In the genomic region with DNA sequence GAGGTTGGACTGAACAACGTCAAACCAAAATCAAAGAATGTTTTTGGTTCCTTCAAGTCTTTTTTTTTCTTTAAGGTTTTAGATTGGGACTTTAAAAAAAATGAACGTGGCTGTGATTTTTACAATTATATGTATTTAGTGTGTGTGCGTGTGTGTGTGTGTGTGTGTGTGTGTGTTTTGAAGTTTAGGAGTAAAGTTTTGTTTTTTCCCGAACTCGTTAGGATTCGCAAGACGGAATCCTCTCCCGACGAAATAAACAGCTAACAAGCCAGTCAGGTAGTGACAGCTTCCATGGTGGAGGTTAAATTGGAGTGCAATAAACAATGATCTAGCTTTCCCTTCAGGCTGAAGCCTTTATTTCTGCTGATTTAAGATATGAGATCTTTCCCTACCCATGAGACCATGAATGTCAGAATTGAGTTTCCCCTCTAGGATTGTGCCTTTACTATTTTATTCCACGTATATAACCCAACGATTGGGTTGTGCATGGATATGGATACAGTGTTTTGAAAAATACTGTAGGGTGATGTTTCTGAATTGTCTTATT, we compare ENCODE assay signal across 8 cellular contexts. TPM values are rescaled to one million over a fixed set of nuclear protein-coding genes. Genes with fewer than 3 reads are reported as not detected.
DNase-seq lines count a peak whose midpoint lies in the region; ATAC-seq and TF ChIP-seq lines count a peak whose summit lies in the region.

No MANE protein-coding gene starts in this region.

- no peaks in the 10 kb centered on the region for H3K9me3 Mint-ChIP-seq in activated CD4-positive, alpha-beta T cell treated with anti-CD3 and anti-CD28 coated beads for 36 hours (ENCODE audit: low read depth)

- DNase-seq in activated CD4-positive, alpha-beta T cell treated with anti-CD3 and anti-CD28 coated beads for 36 hours: no peak
- DNase-seq in activated CD4-positive, alpha-beta T cell treated with anti-CD3 and anti-CD28 coated beads, Interleukin-2, amount 50 U/mL, for 48 hours: no peak
- DNase-seq in SW480 (ENCODE audit: low spot score): peak; percentile 34
- DNase-seq in fibroblast of villous mesenchyme (ENCODE audit: low read depth): peak; percentile 18
- DNase-seq in renal cortical epithelial cell (ENCODE audit: low read depth): peak; percentile 40
- DNase-seq in NCI-H446 treated with DMSO at 0.1 percent for 48 hours (lab: John Stamatoyannopoulos, UW): no peak
- DNase-seq in putamen (ENCODE audit: low spot score): no peak

- peak overlapping the region; percentile 85 for H3K27ac Mint-ChIP-seq in activated CD4-positive, alpha-beta T cell treated with anti-CD3 and anti-CD28 coated beads for 36 hours

- intact Hi-C loops in activated CD4-positive, alpha-beta T cell treated with anti-CD3 and anti-CD28 coated beads for 36 hours (cut with DNase I, micrococcal nuclease): loop anchor here in 1 of 2 experiments (1.0 to 5.0 kb wide), 8 partner anchors 109 to 1006 kb away; partner anchors contain the start of genes DNAJC25, ECPAS, FKBP15 and SLC31A1

- CTCF ChIA-PET in activated CD4-positive, alpha-beta T cell treated with anti-CD3 and anti-CD28 coated beads for 36 hours (lab: Charles Lee): no interaction called here

- H3K4me3 ChIP-seq in fibroblast of villous mesenchyme (ENCODE audit: low read depth, low read length): peak overlapping the region; percentile 76

- no peak for TF ChIP-seq CTCF in fibroblast of villous mesenchyme (IDR thresholded peaks at IDR 0.05; ENCODE audit: insufficient read depth, low read depth, low read length)

- H3K27me3 Mint-ChIP-seq in activated CD4-positive, alpha-beta T cell treated with anti-CD3 and anti-CD28 coated beads for 36 hours: no peaks in the 10 kb centered on the region

- H3K4me1 Mint-ChIP-seq in activated CD4-positive, alpha-beta T cell treated with anti-CD3 and anti-CD28 coated beads for 36 hours: peaks cover 37% of the 10 kb centered on the region

- peak overlapping the region; percentile 95 for H3K4me3 Mint-ChIP-seq in activated CD4-positive, alpha-beta T cell treated with anti-CD3 and anti-CD28 coated beads for 36 hours

- no peak for ATAC-seq in activated CD4-positive, alpha-beta T cell treated with anti-CD3 and anti-CD28 coated beads for 36 hours
- no peak for ATAC-seq in HG02642 (IDR thresholded peaks at IDR 0.05; ENCODE audit: poor library complexity, unreplicated experiment)

- peaks cover 9% of the 10 kb centered on the region for H3K36me3 Mint-ChIP-seq in activated CD4-positive, alpha-beta T cell treated with anti-CD3 and anti-CD28 coated beads for 36 hours (ENCODE audit: low read depth)

- POLR2A ChIA-PET in activated CD4-positive, alpha-beta T cell treated with anti-CD3 and anti-CD28 coated beads for 36 hours (lab: Charles Lee): no interaction called here

RNA-seq across cellular contexts. Expression of gene KIAA1958, which starts 1.2 kb away (rescaled TPM):
- 10 to 100 TPM in 1 of 2 experiments, 1 to 10 TPM in 1; 9.7 to 13.0 TPM for total RNA-seq in activated CD4-positive, alpha-beta T cell treated with anti-CD3 and anti-CD28 coated beads for 36 hours
- total RNA-seq in fibroblast of villous mesenchyme: 1.3 and 1.7 TPM in 2 replicates
- 4.2 and 21.8 TPM in 2 replicates for total RNA-seq in renal cortical epithelial cell

Comparison
In these comparisons a context has a peak if more than half of its experiments do, and no peak if none do; other contexts are left out.
1. DNase-seq: peak in SW480 (single experiment), fibroblast of villous mesenchyme (single experiment) and renal cortical epithelial cell (single experiment); none in activated CD4-positive, alpha-beta T cell treated with anti-CD3 and anti-CD28 coated beads for 36 hours (single experiment), activated CD4-positive, alpha-beta T cell treated with anti-CD3 and anti-CD28 coated beads, Interleukin-2, amount 50 U/mL, for 48 hours (0 of 2), NCI-H446 treated with DMSO at 0.1 percent for 48 hours (single experiment) and putamen (single experiment).